20 cellular contexts compared by ENCODE assay signal in the genomic region with DNA sequence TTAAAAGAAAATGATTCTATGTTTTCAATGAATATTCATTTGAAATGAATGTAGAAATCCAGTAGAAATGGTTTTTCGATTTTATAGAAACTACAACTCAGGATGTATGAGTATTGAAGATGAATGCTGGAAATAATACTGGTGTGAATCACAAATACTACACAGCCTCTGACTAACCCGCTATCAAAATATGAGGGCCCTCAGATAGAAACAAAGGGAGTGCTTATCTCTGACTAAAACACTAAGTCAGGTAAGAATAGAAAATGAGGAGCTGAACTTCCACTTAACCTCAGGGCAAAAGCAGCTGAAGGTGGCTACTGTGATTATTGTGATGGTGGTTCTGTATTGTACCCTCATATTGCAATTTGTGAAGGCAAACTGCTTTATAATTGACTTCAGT.
DNase-seq lines count a peak whose midpoint lies in the region; ATAC-seq and TF ChIP-seq lines count a peak whose summit lies in the region.
"Had no signal": no experiment of that assay in that cellular context is flagged by ENCODE, and none has a peak within 500 bp of the region (broad histone marks: within the 10 kb centered on the region; RNA-seq: fewer than 3 reads in every experiment).

No MANE protein-coding gene starts in this region.

- no peak overlapping the region for H4K91ac ChIP-seq in trophoblast cell (ENCODE audit: low read depth, low read length)

- H3K4ac ChIP-seq in trophoblast cell (ENCODE audit: low read depth, low read length), result no peak overlapping the region

- H3K4me3 ChIP-seq in epithelial cell of esophagus (ENCODE audit: low read length) (no peak overlapping the region), trophoblast cell (ENCODE audit: low read depth, low read length) (no peak overlapping the region)
- H3K4me3 ChIP-seq: SJCRH30 had no signal

- no peaks in the 10 kb centered on the region for H3K79me1 ChIP-seq in trophoblast cell (ENCODE audit: low read length)

- no peaks in the 10 kb centered on the region for H3K79me2 ChIP-seq in trophoblast cell (ENCODE audit: control insufficient read depth, insufficient read depth, low read length, poor library complexity)

- no peak overlapping the region for H2BK12ac ChIP-seq in trophoblast cell (ENCODE audit: low read length)

- H3K9me3 ChIP-seq in trophoblast cell (ENCODE audit: insufficient read depth, low read depth, low read length), result no peaks in the 10 kb centered on the region
- H3K9me3 ChIP-seq: Caco-2, SJCRH30 had no signal

- no peak for ATAC-seq in stimulated activated effector memory CD8-positive, alpha-beta T cell treated with anti-CD3 and anti-CD28 coated beads, Interleukin-12 subunit alpha, Interleukin-12 subunit beta, amount 100 ng/mL, for 72 hours
- ATAC-seq: PC-3 had no signal

- TF ChIP-seq CTCF in VCaP (conservative IDR thresholded peaks at IDR 0.05), result no peak
- TF ChIP-seq CTCF in epithelial cell of esophagus (IDR thresholded peaks at IDR 0.05; ENCODE audit: insufficient read depth, low read depth, low read length, missing control alignments), result no peak
- no peak for TF ChIP-seq CTCF in GM13977 (IDR thresholded peaks at IDR 0.05; ENCODE audit: extremely low read depth, insufficient read depth, missing control alignments)

- no CpG with 5 or more reads among the region's 2 CpGs for WGBS in trophoblast cell (ENCODE audit: extremely low coverage, insufficient coverage, insufficient read length)

- H3K18ac ChIP-seq in trophoblast cell (ENCODE audit: low read length), result no peak overlapping the region

- no peak overlapping the region for H3K4me3 Mint-ChIP-seq in stimulated activated effector memory CD8-positive, alpha-beta T cell treated with anti-CD3 and anti-CD28 coated beads, Interleukin-12 subunit alpha, Interleukin-12 subunit beta, amount 100 ng/mL, for 72 hours
- H3K4me3 Mint-ChIP-seq: CD14-positive monocyte, H9 had no signal

- no peak overlapping the region for H3K14ac ChIP-seq in trophoblast cell (ENCODE audit: low read length)

- H3K27ac ChIP-seq in VCaP (peak overlapping the region; percentile 89), trophoblast cell (ENCODE audit: low read depth, low read length) (no peak overlapping the region)
- H3K27ac ChIP-seq: 22Rv1, SJCRH30 had no signal

- no peak overlapping the region for H3K4me2 ChIP-seq in trophoblast cell (ENCODE audit: low read length)

- H3K27ac Mint-ChIP-seq in stimulated activated effector memory CD8-positive, alpha-beta T cell treated with anti-CD3 and anti-CD28 coated beads, Interleukin-12 subunit alpha, Interleukin-12 subunit beta, amount 100 ng/mL, for 72 hours, result no peak overlapping the region
- H3K27ac Mint-ChIP-seq: CD14-positive monocyte, H9 had no signal

- no peaks in the 10 kb centered on the region for H3K4me1 ChIP-seq in trophoblast cell (ENCODE audit: control insufficient read depth in 1 of 2, insufficient read depth in 2 of 2, low read length in 2 of 2)
- H3K4me1 ChIP-seq: Caco-2, SJCRH30 had no signal

- no peak overlapping the region for H4K8ac ChIP-seq in trophoblast cell (ENCODE audit: low read depth, low read length)

- no peaks in the 10 kb centered on the region for H3K4me1 Mint-ChIP-seq in stimulated activated effector memory CD8-positive, alpha-beta T cell treated with anti-CD3 and anti-CD28 coated beads, Interleukin-12 subunit alpha, Interleukin-12 subunit beta, amount 100 ng/mL, for 72 hours
- H3K4me1 Mint-ChIP-seq: CD14-positive monocyte had no signal

- H3K9me3 Mint-ChIP-seq in stimulated activated effector memory CD8-positive, alpha-beta T cell treated with anti-CD3 and anti-CD28 coated beads, Interleukin-12 subunit alpha, Interleukin-12 subunit beta, amount 100 ng/mL, for 72 hours, result peaks cover 9% of the 10 kb centered on the region
- H3K9me3 Mint-ChIP-seq: H9 had no signal

- H3K27me3 ChIP-seq in trophoblast cell (ENCODE audit: insufficient read depth, low read length), result no peaks in the 10 kb centered on the region
- H3K27me3 ChIP-seq: SJCRH30 had no signal

- H3K36me3 Mint-ChIP-seq in stimulated activated effector memory CD8-positive, alpha-beta T cell treated with anti-CD3 and anti-CD28 coated beads, Interleukin-12 subunit alpha, Interleukin-12 subunit beta, amount 100 ng/mL, for 72 hours, result no peaks in the 10 kb centered on the region
- H3K36me3 Mint-ChIP-seq: CD14-positive monocyte had no signal

- H2AFZ ChIP-seq in trophoblast cell (ENCODE audit: insufficient read depth, low read length, poor library complexity), result no peak overlapping the region

- no peak overlapping the region for H2AK5ac ChIP-seq in trophoblast cell (ENCODE audit: low read length)

- H4K12ac ChIP-seq in trophoblast cell (ENCODE audit: low read depth, low read length), result no peak overlapping the region

- no peak overlapping the region for H2BK120ac ChIP-seq in trophoblast cell (ENCODE audit: insufficient read depth, low read length, poor library complexity)

- no peaks in the 10 kb centered on the region for H3K36me3 ChIP-seq in trophoblast cell (ENCODE audit: control insufficient read depth in 1 of 2, insufficient read depth in 2 of 2, low read length in 2 of 2)
- H3K36me3 ChIP-seq: SJCRH30 had no signal

- in situ Hi-C loops in GM13977 (cut with MboI; ENCODE audit: low pct_unique_long_range_greater_than_20kb, low sequenced_read_pairs, unreplicated experiment), result no loop called here
- in situ Hi-C loops in KBM-7 (cut with MboI; ENCODE audit: low pct_unique_long_range_greater_than_20kb, low sequenced_read_pairs), result no loop called here

- DNase-seq in NCI-H146 treated with DMSO at 0.1 percent for 48 hours (lab: John Stamatoyannopoulos, UW; ENCODE audit: unreplicated experiment) (peak; percentile 4), NCI-H146 (lab: John Stamatoyannopoulos, UW) (no peak), epithelial cell of esophagus (ENCODE audit: low read depth) (peak; percentile 60), trophoblast cell (peak; percentile 1 to 51), GM13977 (ENCODE audit: low spot score) (no peak), KBM-7 (no peak)
- no peak for DNase-seq in stimulated activated effector memory CD8-positive, alpha-beta T cell treated with anti-CD3 and anti-CD28 coated beads, Interleukin-12 subunit alpha, Interleukin-12 subunit beta, amount 100 ng/mL, for 72 hours (ENCODE audit: low spot score in 2 of 2)
- DNase-seq: Caco-2, GDM1, H9, Karpas-422, NCI-H1092 treated with DMSO at 0.1 percent for 48 hours, NCI-H1694 treated with DMSO at 0.1 percent for 48 hours, NCI-H2227 treated with DMSO at 0.1 percent for 48 hours, NCI-H524 treated with DMSO at 0.1 percent for 48 hours, PC-3, SJCRH30 had no signal

- no peak overlapping the region for H3K23ac ChIP-seq in trophoblast cell (ENCODE audit: low read length)

- no peak overlapping the region for H2BK5ac ChIP-seq in trophoblast cell (ENCODE audit: low read depth, low read length, poor library complexity)

- H3K9ac ChIP-seq in trophoblast cell (ENCODE audit: low read length), result no peak overlapping the region

Comparison
In these comparisons a context has a peak if more than half of its experiments do, and no peak if none do; other contexts are left out.
1. DNase-seq: peak in NCI-H146 treated with DMSO at 0.1 percent for 48 hours (single experiment), epithelial cell of esophagus (single experiment) and trophoblast cell (2 of 2); none in NCI-H146 (single experiment), GM13977 (single experiment), KBM-7 (single experiment) and stimulated activated effector memory CD8-positive, alpha-beta T cell treated with anti-CD3 and anti-CD28 coated beads, Interleukin-12 subunit alpha, Interleukin-12 subunit beta, amount 100 ng/mL, for 72 hours (0 of 2).